Comparison of ENCODE assay signal across 28 cellular contexts in genomic region chrX:39487166-39488006, GRCh38.
A peak's percentile ranks its signal among the peaks of the same experiment; 100 is the strongest.
DNase-seq lines count a peak whose midpoint lies in the region; ATAC-seq, FAIRE-seq and TF ChIP-seq lines count a peak whose summit lies in the region.
"Had no signal": no experiment of that assay in that cellular context is flagged by ENCODE, and none has a peak within 500 bp of the region (broad histone marks: within the 10 kb centered on the region; RNA-seq: fewer than 3 reads in every experiment).

No MANE protein-coding gene starts in this region.

- peaks cover 43% of the 10 kb centered on the region for H3K4me1 Mint-ChIP-seq in stimulated activated naive CD8-positive, alpha-beta T cell treated with anti-CD3 and anti-CD28 coated beads, Interleukin-15, Interleukin-2, amounts not matched to agents 100 ng/mL and 50 ng/mL, for 24 hours (ENCODE audit: low read depth)
- peaks cover 33 to 63% of the 10 kb centered on the region in 2 donors for H3K4me1 Mint-ChIP-seq in stimulated activated naive B cell treated with anti-CD40 and anti-IgM and Interleukin-4, amounts not matched to agents 10 μg/mL and 1 μg/mL and 100 μg/mL, for 72 hours

- CTCF ChIA-PET in GM12878 (lab: Yijun Ruan, JAX) = interaction anchor here (1.3 kb wide), 1 partner anchor 225 kb away, joined by 3 read pairs; no protein-coding TSS in a partner anchor

- no peak for TF ChIP-seq RAD21 in GM12878 (IDR thresholded peaks at IDR 0.05; ENCODE audit: insufficient read depth, low read depth, low read length)

- no peaks in the 10 kb centered on the region for H3K27me3 Mint-ChIP-seq in stimulated activated naive CD8-positive, alpha-beta T cell treated with anti-CD3 and anti-CD28 coated beads, Interleukin-15, Interleukin-2, amounts not matched to agents 100 ng/mL and 50 ng/mL, for 24 hours
- H3K27me3 Mint-ChIP-seq in stimulated activated naive B cell treated with anti-CD40 and anti-IgM and Interleukin-4, amounts not matched to agents 10 μg/mL and 1 μg/mL and 100 μg/mL, for 72 hours = no peaks in the 10 kb centered on the region
- H3K27me3 Mint-ChIP-seq: activated naive CD8-positive, alpha-beta T cell treated with anti-CD3 and anti-CD28 coated beads, Interleukin-2, amount 10 ng/mL, durations not matched to agents 7 days and 5 days had no signal

- SMC1A ChIA-PET in GM12878 (lab: Charles Lee; ENCODE audit: uncharacterized antibody, unreplicated experiment) = interaction anchor here (1.3 to 1.4 kb wide), 2 partner anchors 13 to 47 kb away, joined by 3 read pairs; no protein-coding TSS in a partner anchor

- peak overlapping the region; percentile 35 for H3K4me2 ChIP-seq in GM12878 (ENCODE audit: control insufficient read depth, insufficient read depth)
- H3K4me2 ChIP-seq: KMS-11, PC-9 had no signal

- RAD21 ChIA-PET in GM12878 (lab: Charles Lee; ENCODE audit: unreplicated experiment) = interaction anchor here (1.0 kb wide), 1 partner anchor 47 kb away, joined by 3 read pairs; no protein-coding TSS in a partner anchor

- no peak for FAIRE-seq in GM12878 (lab: Jason Lieb, UNC)
- FAIRE-seq: colon, H1 had no signal

- in situ Hi-C loops in GM12878 (cut with MboI) = no loop called here

- WGBS in GM12878 (ENCODE audit: insufficient coverage, insufficient replicate concordance, low lambda C conversion rate, missing lambda C conversion rate) = 13% methylated on average over 8 of the region's 8 CpGs

- no peak for TF ChIP-seq EP300 in GM12878 (IDR thresholded peaks at IDR 0.05; ENCODE audit: borderline replicate concordance in 1 of 2, control insufficient read depth in 1 of 2, low read depth in 2 of 2, low read length in 2 of 2)

- POLR2A ChIA-PET in GM12878 (lab: Charles Lee) = interaction anchor here (0.6 to 0.9 kb wide), 2 partner anchors 19 to 685 kb away, joined by 3 read pairs; no protein-coding TSS in a partner anchor

- no peak overlapping the region for H2AFZ ChIP-seq in GM12878 (ENCODE audit: control insufficient read depth, low read depth, low read length)
- H2AFZ ChIP-seq: PC-9 had no signal

- no peak overlapping the region for H3K9ac ChIP-seq in GM12878 (ENCODE audit: control insufficient read depth, insufficient read depth, low read length)
- H3K9ac ChIP-seq: KMS-11 had no signal

- no peaks in the 10 kb centered on the region for H3K36me3 Mint-ChIP-seq in stimulated activated naive CD8-positive, alpha-beta T cell treated with anti-CD3 and anti-CD28 coated beads, Interleukin-15, Interleukin-2, amounts not matched to agents 100 ng/mL and 50 ng/mL, for 24 hours (ENCODE audit: low read depth)
- H3K36me3 Mint-ChIP-seq in stimulated activated naive B cell treated with anti-CD40 and anti-IgM and Interleukin-4, amounts not matched to agents 10 μg/mL and 1 μg/mL and 100 μg/mL, for 72 hours = peaks cover 0 to 4% of the 10 kb centered on the region in 2 donors
- H3K36me3 Mint-ChIP-seq: activated naive CD8-positive, alpha-beta T cell treated with anti-CD3 and anti-CD28 coated beads, Interleukin-2, amount 10 ng/mL, durations not matched to agents 7 days and 5 days had no signal

- no peak for DNase-seq in stimulated activated naive CD8-positive, alpha-beta T cell treated with anti-CD3 and anti-CD28 coated beads, Interleukin-15, Interleukin-2, amounts not matched to agents 100 U/mL and 50 U/mL, for 24 hours
- DNase-seq in GM20000 (ENCODE audit: low spot score) (peak; percentile 27), GM12878 (ENCODE audit: low read depth, low spot score) (peak; percentile 16), HK-2 (ENCODE audit: unreplicated experiment) (no peak), Kasumi-1 (lab: John Stamatoyannopoulos, UW) (no peak)
- no peak for DNase-seq in stimulated activated naive B cell treated with anti-CD40 and anti-IgM and Interleukin-4, amounts not matched to agents 10 μg/mL and 1 μg/mL and 100 μg/mL, for 72 hours
- DNase-seq: activated naive CD8-positive, alpha-beta T cell treated with anti-CD3 and anti-CD28 coated beads, Interleukin-2, amount 10 ng/mL, durations not matched to agents 7 days and 5 days; activated T-cell treated with anti-CD3 and anti-CD28 coated beads, Interleukin-2, amount 50 U/mL, for 24 hours; body of pancreas; DMS79 treated with DMSO at 0.1 percent for 48 hours; endodermal cell; left colon; mesendoderm; MV-4-11; NCI-H2029; NCI-H226; nephron progenitor cell; PC-9; stimulated activated CD4-positive, alpha-beta T cell treated with anti-CD3 and anti-CD28 coated beads, Interleukin-2, amount 100 ng/mL, for 48 hours; trophoblast cell had no signal

- intact Hi-C loops in GM12878 (cut with micrococcal nuclease; ENCODE audit: unreplicated experiment) = no loop called here

- no peaks in the 10 kb centered on the region for H3K27me3 ChIP-seq in GM12878 (replicated peaks in 1 of 2; ENCODE audit: control insufficient read depth in 2 of 2, insufficient read depth in 2 of 2, low read length in 1 of 2)
- H3K27me3 ChIP-seq: body of pancreas, SJSA1 had no signal

- no peak for TF ChIP-seq POLR2A in GM12878 (IDR thresholded peaks at IDR 0.05; ENCODE audit: low read depth, low read length)

- no peak overlapping the region for H3K4me3 Mint-ChIP-seq in stimulated activated naive CD8-positive, alpha-beta T cell treated with anti-CD3 and anti-CD28 coated beads, Interleukin-15, Interleukin-2, amounts not matched to agents 100 ng/mL and 50 ng/mL, for 24 hours
- H3K4me3 Mint-ChIP-seq in stimulated activated naive B cell treated with anti-CD40 and anti-IgM and Interleukin-4, amounts not matched to agents 10 μg/mL and 1 μg/mL and 100 μg/mL, for 72 hours = peak overlapping the region in 1 of 2 donors; percentile 19
- H3K4me3 Mint-ChIP-seq: activated naive CD8-positive, alpha-beta T cell treated with anti-CD3 and anti-CD28 coated beads, Interleukin-2, amount 10 ng/mL, durations not matched to agents 7 days and 5 days; activated T-cell treated with anti-CD3 and anti-CD28 coated beads, Interleukin-2, amount 50 U/mL, for 24 hours; endodermal cell; nephron progenitor cell; T-helper 1 cell treated with Interleukin-12 subunit alpha and Interleukin-12 subunit beta and Interleukin-4 antibody, amounts not matched to agents 30 μg/mL and 1 μg/mL, for 36 hours had no signal

- BruUV-seq in GM12878 (replicated peaks; lab: Mats Ljungman, UMichigan) = no TSS peak

- H3K36me3 ChIP-seq in GM12878 (ENCODE audit: control insufficient read depth in 2 of 2, insufficient read depth in 2 of 2, low read length in 1 of 2) = no peaks in the 10 kb centered on the region
- H3K36me3 ChIP-seq: SJSA1 had no signal

- no peak overlapping the region for H3K27ac ChIP-seq in GM12878 (ENCODE audit: control insufficient read depth, insufficient read depth)
- H3K27ac ChIP-seq: body of pancreas, KMS-11, PC-9, SJSA1, VCaP had no signal

- H3K9me3 Mint-ChIP-seq in stimulated activated naive CD8-positive, alpha-beta T cell treated with anti-CD3 and anti-CD28 coated beads, Interleukin-15, Interleukin-2, amounts not matched to agents 100 ng/mL and 50 ng/mL, for 24 hours = no peaks in the 10 kb centered on the region
- H3K9me3 Mint-ChIP-seq in stimulated activated naive B cell treated with anti-CD40 and anti-IgM and Interleukin-4, amounts not matched to agents 10 μg/mL and 1 μg/mL and 100 μg/mL, for 72 hours = peaks cover 0 to 6% of the 10 kb centered on the region in 2 donors
- H3K9me3 Mint-ChIP-seq: activated naive CD8-positive, alpha-beta T cell treated with anti-CD3 and anti-CD28 coated beads, Interleukin-2, amount 10 ng/mL, durations not matched to agents 7 days and 5 days; activated T-cell treated with anti-CD3 and anti-CD28 coated beads, Interleukin-2, amount 50 U/mL, for 24 hours had no signal

- H3K27ac Mint-ChIP-seq in stimulated activated naive CD8-positive, alpha-beta T cell treated with anti-CD3 and anti-CD28 coated beads, Interleukin-15, Interleukin-2, amounts not matched to agents 100 ng/mL and 50 ng/mL, for 24 hours = peak overlapping the region; percentile 74
- peak overlapping the region; percentile 14 for H3K27ac Mint-ChIP-seq in stimulated activated naive B cell treated with anti-CD40 and anti-IgM and Interleukin-4, amounts not matched to agents 10 μg/mL and 1 μg/mL and 100 μg/mL, for 72 hours
- H3K27ac Mint-ChIP-seq: activated naive CD8-positive, alpha-beta T cell treated with anti-CD3 and anti-CD28 coated beads, Interleukin-2, amount 10 ng/mL, durations not matched to agents 7 days and 5 days; activated T-cell treated with anti-CD3 and anti-CD28 coated beads, Interleukin-2, amount 50 U/mL, for 24 hours; endodermal cell; nephron progenitor cell; T-helper 1 cell treated with Interleukin-12 subunit alpha and Interleukin-12 subunit beta and Interleukin-4 antibody, amounts not matched to agents 30 μg/mL and 1 μg/mL, for 36 hours had no signal

- H3K4me3 ChIP-seq in GM12878 = no peak overlapping the region
- H3K4me3 ChIP-seq: body of pancreas, PC-9, SJSA1 had no signal

- H3K4me1 ChIP-seq in GM12878 (ENCODE audit: control insufficient read depth, insufficient read depth, low read length) = peaks cover 15% of the 10 kb centered on the region
- H3K4me1 ChIP-seq: body of pancreas, SJSA1 had no signal

- TF ChIP-seq CTCF in GM20000 (IDR thresholded peaks at IDR 0.05; ENCODE audit: extremely low read depth, missing control alignments) (no peak), GM12878 (IDR thresholded peaks at IDR 0.05 in 2 of 3, conservative IDR thresholded peaks at IDR 0.05 in 1 of 3; ENCODE audit: control insufficient read depth in 2 of 3, extremely low read depth in 1 of 3, insufficient read depth in 1 of 3, low read depth in 3 of 3, low read length in 3 of 3) (no peak)

- H3K79me2 ChIP-seq in GM12878 (ENCODE audit: control insufficient read depth, insufficient read depth, low read length) = no peaks in the 10 kb centered on the region

- H4K20me1 ChIP-seq in GM12878 (ENCODE audit: control insufficient read depth, insufficient read depth) = no peaks in the 10 kb centered on the region

- no peak for ATAC-seq in stimulated activated naive CD8-positive, alpha-beta T cell treated with anti-CD3 and anti-CD28 coated beads, Interleukin-15, Interleukin-2, amounts not matched to agents 100 U/mL and 50 U/mL, for 24 hours
- ATAC-seq in GM12878 (peak; percentile 42), GM21723 (IDR thresholded peaks at IDR 0.05; ENCODE audit: unreplicated experiment) (no peak)
- peak; percentile 26 to 44 for ATAC-seq in stimulated activated naive B cell treated with anti-CD40 and anti-IgM and Interleukin-4, amounts not matched to agents 10 μg/mL and 1 μg/mL and 100 μg/mL, for 72 hours (replicated peaks)
- ATAC-seq: body of pancreas, left colon had no signal

- H3K9me3 ChIP-seq in GM12878 (replicated peaks; ENCODE audit: control insufficient read depth, insufficient read depth, low read length) = no peaks in the 10 kb centered on the region
- H3K9me3 ChIP-seq: body of pancreas, SJSA1 had no signal

TF ChIP-seq in GM12878, 131 proteins besides CTCF, POLR2A, EP300 and RAD21 (continues in another document):
- no peak for TF ChIP-seq MTA3 (IDR thresholded peaks at IDR 0.05; ENCODE audit: borderline replicate concordance, low read length)
- TF ChIP-seq SIN3A (IDR thresholded peaks at IDR 0.05; ENCODE audit: low read depth, low read length) = no peak
- TF ChIP-seq SRF (IDR thresholded peaks at IDR 0.05; ENCODE audit: low read depth in 2 of 2, low read length in 2 of 2) = peak in 1 of 2 experiments; percentile 75; a peak in 2 of 4 replicates
- peak; percentile 71 for TF ChIP-seq MEF2B (IDR thresholded peaks at IDR 0.05; ENCODE audit: partially characterized antibody, poor library complexity, severe bottlenecking)
- TF ChIP-seq KAT2A (conservative IDR thresholded peaks at IDR 0.05; ENCODE audit: control insufficient read depth, low read depth, low read length) = no peak

Comparison
In these comparisons a context has a peak if more than half of its experiments do, and no peak if none do; other contexts are left out.
1. ATAC-seq: peak in GM12878 (single experiment) and stimulated activated naive B cell treated with anti-CD40 and anti-IgM and Interleukin-4, amounts not matched to agents 10 μg/mL and 1 μg/mL and 100 μg/mL, for 72 hours (2 of 2); none in stimulated activated naive CD8-positive, alpha-beta T cell treated with anti-CD3 and anti-CD28 coated beads, Interleukin-15, Interleukin-2, amounts not matched to agents 100 U/mL and 50 U/mL, for 24 hours (single experiment) and GM21723 (single experiment).
2. DNase-seq: peak in GM20000 (single experiment) and GM12878 (single experiment); none in stimulated activated naive CD8-positive, alpha-beta T cell treated with anti-CD3 and anti-CD28 coated beads, Interleukin-15, Interleukin-2, amounts not matched to agents 100 U/mL and 50 U/mL, for 24 hours (single experiment), stimulated activated naive B cell treated with anti-CD40 and anti-IgM and Interleukin-4, amounts not matched to agents 10 μg/mL and 1 μg/mL and 100 μg/mL, for 72 hours (single experiment), HK-2 (single experiment) and Kasumi-1 (0 of 2).